24 cellular contexts compared by ENCODE assay signal in genomic region chr22:49738006-49738405, GRCh38.
"Had no signal": no experiment of that assay in that cellular context is flagged by ENCODE, and none has a peak within 500 bp of the region (broad histone marks: within the 10 kb centered on the region; RNA-seq: fewer than 3 reads in every experiment).

No MANE protein-coding gene starts in this region.

- ATAC-seq: K562, PC-3, WTC11 had no signal

- H3K4me1 Mint-ChIP-seq: brain had no signal

- H3K36me3 Mint-ChIP-seq: brain had no signal

- H3K9me3 Mint-ChIP-seq: activated T-helper 1 cell treated with anti-CD3 and anti-CD28 coated beads, Interleukin-12 subunit alpha, Interleukin-12 subunit beta, Interleukin-2, Interleukin-4 antibody, amounts not matched to agents 30 ng/mL and 10 ng/mL and 1 ng/mL, durations not matched to agents 14 hours and 24 hours and 36 hours had no signal

- H3K4me3 Mint-ChIP-seq: activated naive CD4-positive, alpha-beta T cell treated with anti-CD3 and anti-CD28 coated beads for 36 hours; activated naive CD8-positive, alpha-beta T cell; activated T-cell treated with anti-CD3 and anti-CD28 coated beads, Interleukin-2, amount 50 U/mL, for 24 hours; activated T-helper 1 cell treated with anti-CD3 and anti-CD28 coated beads, Interleukin-12 subunit alpha, Interleukin-12 subunit beta, Interleukin-2, Interleukin-4 antibody, amounts not matched to agents 30 ng/mL and 10 ng/mL and 1 ng/mL, durations not matched to agents 14 hours and 24 hours and 36 hours; brain; T-helper 1 cell treated with Interleukin-12 subunit alpha and Interleukin-12 subunit beta and Interleukin-4 antibody, amounts not matched to agents 30 μg/mL and 1 μg/mL, for 36 hours; WTC11 had no signal

- DNase-seq: activated CD4-positive, alpha-beta T cell treated with anti-CD3 and anti-CD28 coated beads for 48 hours; activated CD4-positive, alpha-beta T cell treated with anti-CD3 and anti-CD28 coated beads, Interleukin-2, amount 50 U/mL, for 4 hours; activated gamma-delta T cell; activated naive CD4-positive, alpha-beta T cell treated with anti-CD3 and anti-CD28 coated beads for 36 hours; activated T-cell treated with anti-CD3 and anti-CD28 coated beads, Interleukin-2, amount 50 U/mL, for 24 hours; amygdala; Karpas-422; MM.1S; NCI-H1105; NCI-H1436; NCI-H1694 treated with DMSO at 0.1 percent for 48 hours; NCI-H2029 treated with DMSO at 0.1 percent for 48 hours; NCI-H345; NCI-H510A; NCI-H69; PC-3; SHP77 treated with DMSO at 0.1 percent for 48 hours had no signal

- H3K27ac Mint-ChIP-seq: activated naive CD4-positive, alpha-beta T cell treated with anti-CD3 and anti-CD28 coated beads for 36 hours; activated naive CD8-positive, alpha-beta T cell; activated T-cell treated with anti-CD3 and anti-CD28 coated beads, Interleukin-2, amount 50 U/mL, for 24 hours; activated T-helper 1 cell treated with anti-CD3 and anti-CD28 coated beads, Interleukin-12 subunit alpha, Interleukin-12 subunit beta, Interleukin-2, Interleukin-4 antibody, amounts not matched to agents 30 ng/mL and 10 ng/mL and 1 ng/mL, durations not matched to agents 14 hours and 24 hours and 36 hours; brain; T-helper 1 cell treated with Interleukin-12 subunit alpha and Interleukin-12 subunit beta and Interleukin-4 antibody, amounts not matched to agents 30 μg/mL and 1 μg/mL, for 36 hours; WTC11 had no signal

- FAIRE-seq: astrocyte, K562 had no signal

- H3K4me3 ChIP-seq: K562 had no signal
